In the genomic region with DNA sequence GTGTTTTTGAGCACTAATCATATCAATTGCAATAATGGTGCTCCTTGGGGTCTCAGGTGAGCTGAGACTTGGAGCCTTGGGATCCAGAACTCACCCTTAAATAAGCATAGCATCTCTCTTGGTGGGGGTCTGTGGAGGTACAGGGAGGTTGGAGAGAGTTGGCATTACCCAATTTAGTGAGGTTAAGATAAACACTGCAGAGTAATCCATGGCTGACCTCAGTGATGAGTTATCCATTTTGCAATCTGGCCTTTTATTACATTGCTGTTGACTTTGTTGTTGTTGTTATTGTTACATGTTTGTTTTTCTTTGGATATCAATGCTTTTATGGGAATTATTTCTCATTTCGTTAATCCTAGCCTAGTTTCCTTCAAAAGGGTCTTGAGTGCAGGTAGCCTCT, we compare ENCODE assay signal across 6 cellular contexts.
"Had no signal": no experiment of that assay in that cellular context is flagged by ENCODE, and none has a peak within 500 bp of the region (broad histone marks: within the 10 kb centered on the region; RNA-seq: fewer than 3 reads in every experiment).

No MANE protein-coding gene starts in this region.

- H3K4me3 ChIP-seq: K562 had no signal

- ATAC-seq: K562 had no signal

- FAIRE-seq: HTR-8/SVneo, K562 had no signal

- H3K27ac ChIP-seq: HL-60 had no signal

- DNase-seq: IMR-90, KBM-7, KG1 had no signal
